In genomic region chr7:151251328-151251925, GRCh38 we compare ENCODE assay signal across 8 cellular contexts. TPM values are rescaled to one million over a fixed set of nuclear protein-coding genes. Genes with fewer than 3 reads are reported as not detected.
A peak's percentile ranks its signal among the peaks of the same experiment; 100 is the strongest.
DNase-seq lines count a peak whose midpoint lies in the region; ATAC-seq and TF ChIP-seq lines count a peak whose summit lies in the region.

No MANE protein-coding gene starts in this region.

- DNase-seq in DMS53 (lab: John Stamatoyannopoulos, UW) (peak; percentile 88), DMS53 treated with DMSO at 0.1 percent for 48 hours (lab: John Stamatoyannopoulos, UW; ENCODE audit: unreplicated experiment) (no peak), PC-3 (no peak), dorsolateral prefrontal cortex (peak in 5 of 10 donors; percentile 30 to 75 (median 66)), mesendoderm (no peak), transverse colon (peak; percentile 54)

- H3K56ac ChIP-seq in mesendoderm (ENCODE audit: low read length) = peak overlapping the region; percentile 74

- H3K27ac ChIP-seq in PC-3 (ENCODE audit: low read length) = no peak overlapping the region
- peak overlapping the region in 58 of 59 donors; percentile 23 to 97 (median 90) for H3K27ac ChIP-seq in dorsolateral prefrontal cortex
- H3K27ac ChIP-seq in mesendoderm (ENCODE audit: low read depth, low read length) = no peak overlapping the region
- H3K27ac ChIP-seq in transverse colon = peak overlapping the region; percentile 85 to 96 (median 90)

- POLR2A ChIA-PET in PC-3 (lab: Charles Lee; ENCODE audit: unreplicated experiment) = no interaction called here

- no peak overlapping the region for H2AK5ac ChIP-seq in mesendoderm (ENCODE audit: low read length)

- H3K4me3 ChIP-seq in PC-3 (ENCODE audit: low read length) (peak overlapping the region; percentile 56; the same call in 1 of the 2 replicates), dorsolateral prefrontal cortex (peak overlapping the region; percentile 47 to 85 (median 71)), mesendoderm (ENCODE audit: low read length) (peak overlapping the region; percentile 28), transverse colon (peak overlapping the region; percentile 28 to 64 (median 40))

- no peak overlapping the region for H2BK15ac ChIP-seq in mesendoderm (replicated peaks; ENCODE audit: low read depth)

- in situ Hi-C loops in transverse colon (cut with MboI; ENCODE audit: low pct_ligation_motif_present in 1 of 4, low pct_unique_long_range_greater_than_20kb in 1 of 4, low sequenced_read_pairs in 3 of 4) = no loop called here

- peak overlapping the region; percentile 28 for H3K4ac ChIP-seq in mesendoderm (ENCODE audit: low read depth, low read length)

- H3K4me1 ChIP-seq in PC-3 (ENCODE audit: insufficient read depth, low read length) (peaks cover 4% of the 10 kb centered on the region), mesendoderm (ENCODE audit: control insufficient read depth, low read depth, low read length) (peaks cover 26% of the 10 kb centered on the region), transverse colon (peaks cover 21 to 60% (median 43%) of the 10 kb centered on the region in 4 donors)

- peak overlapping the region; percentile 92 for H3K18ac ChIP-seq in mesendoderm (ENCODE audit: low read length)

- no CpG with 5 or more reads among the region's 55 CpGs for WGBS in mesendoderm (ENCODE audit: extremely low coverage, insufficient coverage, low lambda C conversion rate)
- WGBS in transverse colon (ENCODE audit: low coverage in 1 of 2), 2 donors = 20% methylated on average over 5 of the region's 55 CpGs; no CpG with 5 or more reads in 1 of the 2 donors

- no TSS peak for BruUV-seq in PC-3 (replicated peaks; lab: Mats Ljungman, UMichigan)

- H3K27me3 ChIP-seq in PC-3 (ENCODE audit: low read length) (no peaks in the 10 kb centered on the region), dorsolateral prefrontal cortex (no peaks in the 10 kb centered on the region), mesendoderm (ENCODE audit: insufficient read depth, low read length, poor library complexity) (no peaks in the 10 kb centered on the region), transverse colon (peaks cover 82% of the 10 kb centered on the region)

- H4K8ac ChIP-seq in mesendoderm (ENCODE audit: low read depth, low read length) = no peak overlapping the region

- peak overlapping the region; percentile 98 for H3K23ac ChIP-seq in mesendoderm (ENCODE audit: low read length)

- no peak for TF ChIP-seq POLR2A in transverse colon (IDR thresholded peaks at IDR 0.05)

- no peak for TF ChIP-seq CTCF in PC-3 (conservative IDR thresholded peaks at IDR 0.05; ENCODE audit: low read depth, low read length)
- peak in 2 of 56 donors; percentile 10 to 19 for TF ChIP-seq CTCF in dorsolateral prefrontal cortex (IDR thresholded peaks at IDR 0.05 in 54 of 56, conservative IDR thresholded peaks at IDR 0.05 in 2 of 56; ENCODE audit: low read depth in 1 of 56, partially characterized antibody in 56 of 56)
- TF ChIP-seq CTCF in transverse colon (IDR thresholded peaks at IDR 0.05) = no peak

- H4K20me1 ChIP-seq in PC-3 (ENCODE audit: low read length) = no peaks in the 10 kb centered on the region

- no peaks in the 10 kb centered on the region for H3K9me2 ChIP-seq in PC-3 (replicated peaks; ENCODE audit: low read length)

- H3K4me2 ChIP-seq in PC-3 (ENCODE audit: low read length) (peak overlapping the region; percentile 70), mesendoderm (ENCODE audit: low read length) (peak overlapping the region; percentile 53)

- TF ChIP-seq EP300 in transverse colon (IDR thresholded peaks at IDR 0.05; ENCODE audit: low read depth) = no peak

- no peaks in the 10 kb centered on the region for H3F3A ChIP-seq in PC-3 (ENCODE audit: low read length, unreplicated experiment)

- H3K9me3 ChIP-seq in PC-3 (ENCODE audit: low read length) = no peaks in the 10 kb centered on the region
- H3K9me3 ChIP-seq in transverse colon = no peaks in the 10 kb centered on the region

- H3K9ac ChIP-seq in PC-3 (ENCODE audit: low read length) = no peak overlapping the region
- H3K9ac ChIP-seq in mesendoderm (ENCODE audit: low read length) = peak overlapping the region; percentile 62

- no peak overlapping the region for H2BK120ac ChIP-seq in mesendoderm (ENCODE audit: low read depth, low read length)

- peak; percentile 16 for ATAC-seq in PC-3
- no peak for ATAC-seq in HG02610 (IDR thresholded peaks at IDR 0.05; ENCODE audit: unreplicated experiment)
- no peak for ATAC-seq in HG02884 (IDR thresholded peaks at IDR 0.05; ENCODE audit: unreplicated experiment)

- H2BK5ac ChIP-seq in mesendoderm (ENCODE audit: low read length) = no peak overlapping the region

- CTCF ChIA-PET in PC-3 (lab: Charles Lee) = no interaction called here

- no peak overlapping the region for H4K5ac ChIP-seq in mesendoderm (ENCODE audit: low read length)

- H3K79me2 ChIP-seq in PC-3 (ENCODE audit: low read length) (no peaks in the 10 kb centered on the region), mesendoderm (ENCODE audit: control insufficient read depth, insufficient read depth, low read length) (no peaks in the 10 kb centered on the region)

- H3K79me1 ChIP-seq in mesendoderm (ENCODE audit: low read length) = no peaks in the 10 kb centered on the region

- intact Hi-C loops in PC-3 (cut with micrococcal nuclease) = no loop called here
- intact Hi-C loops in dorsolateral prefrontal cortex (cut with DNase I) = no loop called here
- intact Hi-C loops in transverse colon (cut with DNase I; ENCODE audit: low total_unique reads) = no loop called here

- peak overlapping the region; percentile 47 for H2AFZ ChIP-seq in PC-3 (ENCODE audit: low read length)

- H3K36me3 ChIP-seq in PC-3 (ENCODE audit: low read depth, low read length) (no peaks in the 10 kb centered on the region), mesendoderm (ENCODE audit: control insufficient read depth, insufficient read depth, low read length) (no peaks in the 10 kb centered on the region), transverse colon (no peaks in the 10 kb centered on the region)

RNA-seq across cellular contexts. Expression of gene SMARCD3, which starts 2.9 kb away (rescaled TPM):
- total RNA-seq in PC-3 (2014; rRNA removed) (8.6 and 9.1 TPM in 2 replicates), dorsolateral prefrontal cortex (100 to 1,000 TPM in 117 of 120 experiments, 10 to 100 TPM in 3; 80.4 to 252 (median 137) TPM), transverse colon (10 to 100 TPM in 2 of 4 donors, 1 to 10 TPM in 2; 6.6 to 19.1 (median 9.9) TPM)
- 7.4 TPM for polyA plus RNA-seq in mesendoderm (2013, experiment 1 of 2)
- 5.9 TPM for polyA plus RNA-seq in mesendoderm (2013, experiment 2 of 2)

RNA-seq across cellular contexts. Expression of gene CHPF2, which starts 19.1 kb away (rescaled TPM):
- total RNA-seq in PC-3 (2014; rRNA removed) = 30.1 and 36.5 TPM in 2 replicates
- 10 to 100 TPM; 23.2 to 51.4 (median 35.6) TPM for total RNA-seq in dorsolateral prefrontal cortex
- 7.4 TPM for polyA plus RNA-seq in mesendoderm (2013, experiment 1 of 2)
- polyA plus RNA-seq in mesendoderm (2013, experiment 2 of 2) = 7.9 TPM
- total RNA-seq in transverse colon = 100 to 1,000 TPM in 1 of 4 donors, 10 to 100 TPM in 3; 48.4 to 104 (median 50.9) TPM

RNA-seq across cellular contexts. Expression of gene ABCF2, which starts 24.4 kb away (rescaled TPM):
- total RNA-seq in PC-3 (2014; rRNA removed) (55.5 and 75.0 TPM in 2 replicates), dorsolateral prefrontal cortex (10 to 100 TPM; 21.6 to 63.3 (median 47.2) TPM), transverse colon (10 to 100 TPM in 3 of 4 donors, 1 to 10 TPM in 1; 10.0 to 30.8 (median 27.8) TPM)
- polyA plus RNA-seq in mesendoderm (2013, experiment 1 of 2) = 36.4 TPM
- polyA plus RNA-seq in mesendoderm (2013, experiment 2 of 2) = 36.2 TPM

RNA-seq across cellular contexts. Expression of gene H2BK1, which starts 41.1 kb away (rescaled TPM):
- not detected in 2 replicates for total RNA-seq in PC-3 (2014; rRNA removed)
- 1 to 10 TPM in 5 of 120 experiments, not detected in 115; 1.5 to 3.0 (median 1.6) TPM for total RNA-seq in dorsolateral prefrontal cortex
- polyA plus RNA-seq in mesendoderm (2013, experiment 1 of 2) = not detected
- polyA plus RNA-seq in mesendoderm (2013, experiment 2 of 2) = not detected
- not detected for total RNA-seq in transverse colon

Comparison
In these comparisons a context has a peak if more than half of its experiments do, and no peak if none do; other contexts are left out.
1. DNase-seq: peak in DMS53 (single experiment) and transverse colon (single experiment); none in DMS53 treated with DMSO at 0.1 percent for 48 hours (single experiment), PC-3 (single experiment) and mesendoderm (single experiment).
2. H3K27ac ChIP-seq: peak in dorsolateral prefrontal cortex (58 of 59) and transverse colon (4 of 4); none in PC-3 (single experiment) and mesendoderm (single experiment).
3. Peak in every context shown above with its lines, with median percentiles within 50 percentile points of each other: H3K4me3 ChIP-seq.